ENCODE assay signal across 25 cellular contexts in the genomic region with DNA sequence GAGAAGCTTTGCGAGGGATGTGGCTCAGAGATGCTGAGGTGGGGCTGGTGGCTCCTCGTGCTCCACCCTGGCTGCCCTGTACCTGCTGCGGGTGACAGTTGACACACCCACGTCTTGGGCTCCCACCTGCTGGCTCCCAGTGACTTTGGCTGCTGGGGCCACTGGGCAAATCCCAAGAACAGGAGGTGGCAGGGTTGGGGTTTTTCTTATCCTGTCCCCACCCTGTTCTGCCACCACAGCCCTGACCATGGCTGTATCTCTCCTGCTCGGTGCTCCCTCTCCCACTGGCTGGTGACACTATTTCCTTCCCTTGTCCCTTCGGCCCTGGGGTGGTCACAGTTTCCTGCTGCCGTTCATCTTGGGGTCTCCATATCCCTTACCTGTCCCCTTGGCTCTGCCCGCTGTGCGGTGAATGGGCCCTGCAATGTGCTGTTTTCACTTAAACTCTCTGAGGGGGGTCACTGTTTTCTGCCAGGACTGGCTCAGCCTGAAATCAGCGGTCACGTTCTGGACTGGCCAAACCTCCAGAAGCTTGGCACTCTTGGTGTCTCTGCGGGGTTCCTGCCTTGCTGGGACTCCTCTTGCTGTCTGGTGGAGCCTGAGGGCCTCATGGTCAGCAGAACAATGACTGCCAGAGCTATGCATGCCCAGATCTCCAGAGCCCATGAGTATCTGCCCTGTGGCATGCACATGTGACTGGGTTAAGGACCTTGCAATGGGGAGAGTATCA.
"Had no signal": no experiment of that assay in that cellular context is flagged by ENCODE, and none has a peak within 500 bp of the region (broad histone marks: within the 10 kb centered on the region; RNA-seq: fewer than 3 reads in every experiment).

No MANE protein-coding gene starts in this region.

- H3K9ac ChIP-seq: KMS-11, SK-N-SH had no signal

- H3K4me1 ChIP-seq: breast epithelium had no signal

- DNase-seq: activated CD4-positive, alpha-beta T cell treated with anti-CD3 and anti-CD28 coated beads for 36 hours; activated CD4-positive, alpha-beta T cell treated with anti-CD3 and anti-CD28 coated beads, Interleukin-2, amount 50 U/mL, for 1 hour; activated CD8-positive, alpha-beta memory T cell treated with anti-CD3 and anti-CD28 coated beads, Interleukin-2, amount 50 U/mL, for 4 hours; activated CD8-positive, alpha-beta T cell treated with anti-CD3 and anti-CD28 coated beads for 36 hours; activated effector memory CD4-positive, alpha-beta T cell treated with Interleukin-2 at 50 U/mL for 16 hours; activated naive CD4-positive, alpha-beta T cell; activated T-cell treated with anti-CD3 and anti-CD28 coated beads, Interleukin-2, amount 50 U/mL, for 1 hour; aorta; caudate nucleus; MV-4-11; NCI-H1092 treated with DMSO at 0.1 percent for 48 hours; NCI-H1417 treated with DMSO at 0.1 percent for 48 hours; NCI-H1694; NCI-H2029; NCI-H2107; NCI-H2171 treated with DMSO at 0.1 percent for 48 hours; NCI-H226; NCI-H526; NCI-H82; SK-N-SH; T-helper 1 cell; WERI-Rb-1 had no signal

- H3K27ac ChIP-seq: breast epithelium, KMS-11, WERI-Rb-1 had no signal

- H3K9me3 ChIP-seq: breast epithelium, SK-N-SH had no signal

- H3K36me3 ChIP-seq: breast epithelium, WERI-Rb-1 had no signal

- ATAC-seq: activated CD4-positive, alpha-beta T cell treated with anti-CD3 and anti-CD28 coated beads for 36 hours; activated CD8-positive, alpha-beta T cell treated with anti-CD3 and anti-CD28 coated beads for 36 hours; Right ventricle myocardium inferior had no signal

- H3K4me3 ChIP-seq: breast epithelium had no signal
